ENCODE assay signal across 24 cellular contexts in the genomic region with DNA sequence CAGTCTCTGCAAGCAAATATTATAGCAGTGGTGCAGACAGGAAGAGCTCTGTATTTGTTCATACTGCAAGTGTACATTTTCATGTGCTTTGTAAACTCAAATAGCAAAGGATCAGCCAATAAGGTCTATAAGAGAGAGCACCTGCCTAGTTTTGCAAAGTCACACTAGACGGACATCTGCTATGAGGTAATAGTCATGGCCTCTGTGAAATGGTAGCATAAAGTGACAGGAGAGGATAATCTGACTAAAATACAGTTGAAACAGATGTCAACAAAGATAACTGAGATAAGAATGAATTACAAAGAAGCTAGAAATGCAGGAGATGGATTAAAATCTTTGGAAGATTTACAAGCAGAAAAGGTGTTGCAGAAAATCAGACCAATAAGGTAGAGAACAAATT.
DNase-seq lines count a peak whose midpoint lies in the region; ATAC-seq and TF ChIP-seq lines count a peak whose summit lies in the region.
"Had no signal": no experiment of that assay in that cellular context is flagged by ENCODE, and none has a peak within 500 bp of the region (broad histone marks: within the 10 kb centered on the region; RNA-seq: fewer than 3 reads in every experiment).

No MANE protein-coding gene starts in this region.

- in situ Hi-C loops in G401 (cut with HindIII; ENCODE audit: low sequenced_read_pairs) = no loop called here

- no peaks in the 10 kb centered on the region for H3K27me3 ChIP-seq in WERI-Rb-1 (ENCODE audit: insufficient read depth, low read depth, severe bottlenecking)
- H3K27me3 ChIP-seq: brain microvascular endothelial cell, Peyer's patch had no signal

- no peaks in the 10 kb centered on the region for H3K9me3 ChIP-seq in WERI-Rb-1 (ENCODE audit: severe bottlenecking)
- H3K9me3 ChIP-seq: Peyer's patch, SJSA1 had no signal

- DNase-seq in NCI-H1694 (lab: John Stamatoyannopoulos, UW) (peak; percentile 7), NCI-H1694 treated with DMSO at 0.1 percent for 48 hours (lab: John Stamatoyannopoulos, UW) (no peak), NCI-H2029 (lab: John Stamatoyannopoulos, UW) (peak; percentile 64), NCI-H524 (lab: John Stamatoyannopoulos, UW) (peak; percentile 61 to 88), WERI-Rb-1 (no peak), cerebellar nuclear complex (lab: John Stamatoyannopoulos, UW) (no peak), G401 (ENCODE audit: low spot score) (no peak)
- DNase-seq: activated CD4-positive, alpha-beta T cell treated with anti-CD3 and anti-CD28 coated beads, Interleukin-2, amount 50 U/mL, for 1 hour; activated CD8-positive, alpha-beta memory T cell treated with anti-CD3 and anti-CD28 coated beads, Interleukin-2, amount 10 ng/mL, durations not matched to agents 7 days and 5 days; activated naive CD4-positive, alpha-beta T cell treated with Interleukin-2 at 50 U/mL for 16 hours; activated T-cell treated with anti-CD3 and anti-CD28 coated beads, Interleukin-2, amount 50 U/mL, for 72 hours; brain microvascular endothelial cell; CD8-positive, alpha-beta memory T cell; effector CD8-positive, alpha-beta T cell; H9; head of caudate nucleus; NCI-H187; Peyer's patch; right cardiac atrium; stimulated activated CD4-positive, alpha-beta T cell treated with anti-CD3 and anti-CD28 coated beads, Interleukin-12 subunit alpha, Interleukin-12 subunit beta, amount 100 ng/mL, for 4 hours; stimulated activated CD4-positive, alpha-beta T cell treated with anti-CD3 and anti-CD28 coated beads, Interleukin-4, amount 100 ng/mL, for 4 hours; stimulated activated naive CD4-positive, alpha-beta T cell had no signal

- no peak overlapping the region for H3K4me3 ChIP-seq in WERI-Rb-1 (ENCODE audit: low read depth, low read length)
- H3K4me3 ChIP-seq: Peyer's patch, SJSA1 had no signal

- peak overlapping the region; percentile 50 for H3K27ac ChIP-seq in WERI-Rb-1
- H3K27ac ChIP-seq: brain microvascular endothelial cell, Peyer's patch, SJSA1 had no signal

- ATAC-seq in HG02763 (IDR thresholded peaks at IDR 0.05; ENCODE audit: unreplicated experiment) = no peak
- ATAC-seq: activated CD8-positive, alpha-beta memory T cell treated with anti-CD3 and anti-CD28 coated beads, Interleukin-2, amount 10 ng/mL, durations not matched to agents 7 days and 5 days; activated T-cell treated with anti-CD3 and anti-CD28 coated beads, Interleukin-2, amount 50 U/mL, for 72 hours; right cardiac atrium had no signal

- H3K36me3 ChIP-seq in WERI-Rb-1 = no peaks in the 10 kb centered on the region
- H3K36me3 ChIP-seq: brain microvascular endothelial cell, Peyer's patch, SJSA1 had no signal

- no peak for TF ChIP-seq CTCF in WERI-Rb-1 (IDR thresholded peaks at IDR 0.05; ENCODE audit: low read depth, low read length)

Comparison
In these comparisons a context has a peak if more than half of its experiments do, and no peak if none do; other contexts are left out.
1. DNase-seq: peak in NCI-H1694 (single experiment), NCI-H2029 (single experiment) and NCI-H524 (2 of 2); none in NCI-H1694 treated with DMSO at 0.1 percent for 48 hours (single experiment), WERI-Rb-1 (single experiment), cerebellar nuclear complex (0 of 2) and G401 (single experiment).